In the genomic region with DNA sequence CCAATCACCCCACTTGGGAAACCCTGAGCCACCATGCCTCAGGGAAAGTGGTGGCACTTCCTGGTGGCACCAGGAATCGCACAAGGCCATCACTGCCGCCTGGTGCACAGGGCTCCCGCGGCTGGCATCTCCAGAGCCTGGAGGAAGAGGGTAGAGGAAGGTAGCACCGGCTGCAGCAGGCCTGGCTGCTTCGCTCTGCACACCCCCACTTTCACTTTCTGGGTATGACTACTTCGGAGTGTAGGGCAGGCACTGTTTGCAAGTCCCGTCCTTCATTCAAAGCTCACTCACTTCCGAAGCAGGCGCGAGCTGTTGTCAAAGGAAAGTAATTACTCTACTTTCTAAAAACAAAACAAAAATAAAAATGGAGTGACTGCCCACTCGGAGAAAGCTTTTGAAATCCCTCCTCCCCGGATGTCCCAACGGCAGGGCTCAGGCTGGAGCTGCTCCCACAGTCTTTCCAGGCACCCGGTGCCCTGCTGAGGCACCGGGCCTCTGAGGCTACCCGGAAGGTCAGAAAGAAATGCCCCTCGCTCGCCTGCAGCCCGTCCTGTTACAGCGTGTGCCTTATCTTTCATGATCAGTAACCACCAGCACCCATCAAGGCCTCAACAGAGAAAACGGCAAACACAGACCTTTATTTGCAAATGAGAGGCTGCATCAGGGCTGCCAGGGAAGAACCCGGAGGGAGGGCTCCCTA, we compare ENCODE assay signal across 1 cellular context.
A peak's percentile ranks its signal among the peaks of the same experiment; 100 is the strongest.
TF ChIP-seq lines count a peak whose summit lies in the region.

No MANE protein-coding gene starts in this region.

TF ChIP-seq in GM12878, 131 proteins besides CTCF, POLR2A, EP300 and RAD21 (continued from another document and continues in another):
- TF ChIP-seq, protein P1, sequence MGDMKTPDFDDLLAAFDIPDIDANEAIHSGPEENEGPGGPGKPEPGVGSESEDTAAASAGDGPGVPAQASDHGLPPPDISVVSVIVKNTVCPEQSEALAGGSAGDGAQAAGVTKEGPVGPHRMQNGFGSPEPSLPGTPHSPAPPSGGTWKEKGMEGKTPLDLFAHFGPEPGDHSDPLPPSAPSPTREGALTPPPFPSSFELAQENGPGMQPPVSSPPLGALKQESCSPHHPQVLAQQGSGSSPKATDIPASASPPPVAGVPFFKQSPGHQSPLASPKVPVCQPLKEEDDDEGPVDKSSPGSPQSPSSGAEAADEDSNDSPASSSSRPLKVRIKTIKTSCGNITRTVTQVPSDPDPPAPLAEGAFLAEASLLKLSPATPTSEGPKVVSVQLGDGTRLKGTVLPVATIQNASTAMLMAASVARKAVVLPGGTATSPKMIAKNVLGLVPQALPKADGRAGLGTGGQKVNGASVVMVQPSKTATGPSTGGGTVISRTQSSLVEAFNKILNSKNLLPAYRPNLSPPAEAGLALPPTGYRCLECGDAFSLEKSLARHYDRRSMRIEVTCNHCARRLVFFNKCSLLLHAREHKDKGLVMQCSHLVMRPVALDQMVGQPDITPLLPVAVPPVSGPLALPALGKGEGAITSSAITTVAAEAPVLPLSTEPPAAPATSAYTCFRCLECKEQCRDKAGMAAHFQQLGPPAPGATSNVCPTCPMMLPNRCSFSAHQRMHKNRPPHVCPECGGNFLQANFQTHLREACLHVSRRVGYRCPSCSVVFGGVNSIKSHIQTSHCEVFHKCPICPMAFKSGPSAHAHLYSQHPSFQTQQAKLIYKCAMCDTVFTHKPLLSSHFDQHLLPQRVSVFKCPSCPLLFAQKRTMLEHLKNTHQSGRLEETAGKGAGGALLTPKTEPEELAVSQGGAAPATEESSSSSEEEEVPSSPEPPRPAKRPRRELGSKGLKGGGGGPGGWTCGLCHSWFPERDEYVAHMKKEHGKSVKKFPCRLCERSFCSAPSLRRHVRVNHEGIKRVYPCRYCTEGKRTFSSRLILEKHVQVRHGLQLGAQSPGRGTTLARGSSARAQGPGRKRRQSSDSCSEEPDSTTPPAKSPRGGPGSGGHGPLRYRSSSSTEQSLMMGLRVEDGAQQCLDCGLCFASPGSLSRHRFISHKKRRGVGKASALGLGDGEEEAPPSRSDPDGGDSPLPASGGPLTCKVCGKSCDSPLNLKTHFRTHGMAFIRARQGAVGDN (IDR thresholded peaks at IDR 0.05), result no peak
- no peak for TF ChIP-seq RAD51 (IDR thresholded peaks at IDR 0.05)
- TF ChIP-seq, protein P2, sequence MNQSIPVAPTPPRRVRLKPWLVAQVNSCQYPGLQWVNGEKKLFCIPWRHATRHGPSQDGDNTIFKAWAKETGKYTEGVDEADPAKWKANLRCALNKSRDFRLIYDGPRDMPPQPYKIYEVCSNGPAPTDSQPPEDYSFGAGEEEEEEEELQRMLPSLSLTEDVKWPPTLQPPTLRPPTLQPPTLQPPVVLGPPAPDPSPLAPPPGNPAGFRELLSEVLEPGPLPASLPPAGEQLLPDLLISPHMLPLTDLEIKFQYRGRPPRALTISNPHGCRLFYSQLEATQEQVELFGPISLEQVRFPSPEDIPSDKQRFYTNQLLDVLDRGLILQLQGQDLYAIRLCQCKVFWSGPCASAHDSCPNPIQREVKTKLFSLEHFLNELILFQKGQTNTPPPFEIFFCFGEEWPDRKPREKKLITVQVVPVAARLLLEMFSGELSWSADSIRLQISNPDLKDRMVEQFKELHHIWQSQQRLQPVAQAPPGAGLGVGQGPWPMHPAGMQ (IDR thresholded peaks at IDR 0.05; ENCODE audit: borderline replicate concordance), result no peak
- TF ChIP-seq, protein P3, sequence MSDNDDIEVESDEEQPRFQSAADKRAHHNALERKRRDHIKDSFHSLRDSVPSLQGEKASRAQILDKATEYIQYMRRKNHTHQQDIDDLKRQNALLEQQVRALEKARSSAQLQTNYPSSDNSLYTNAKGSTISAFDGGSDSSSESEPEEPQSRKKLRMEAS (IDR thresholded peaks at IDR 0.05; ENCODE audit: low read depth, low read length), result no peak
- TF ChIP-seq, protein P4, sequence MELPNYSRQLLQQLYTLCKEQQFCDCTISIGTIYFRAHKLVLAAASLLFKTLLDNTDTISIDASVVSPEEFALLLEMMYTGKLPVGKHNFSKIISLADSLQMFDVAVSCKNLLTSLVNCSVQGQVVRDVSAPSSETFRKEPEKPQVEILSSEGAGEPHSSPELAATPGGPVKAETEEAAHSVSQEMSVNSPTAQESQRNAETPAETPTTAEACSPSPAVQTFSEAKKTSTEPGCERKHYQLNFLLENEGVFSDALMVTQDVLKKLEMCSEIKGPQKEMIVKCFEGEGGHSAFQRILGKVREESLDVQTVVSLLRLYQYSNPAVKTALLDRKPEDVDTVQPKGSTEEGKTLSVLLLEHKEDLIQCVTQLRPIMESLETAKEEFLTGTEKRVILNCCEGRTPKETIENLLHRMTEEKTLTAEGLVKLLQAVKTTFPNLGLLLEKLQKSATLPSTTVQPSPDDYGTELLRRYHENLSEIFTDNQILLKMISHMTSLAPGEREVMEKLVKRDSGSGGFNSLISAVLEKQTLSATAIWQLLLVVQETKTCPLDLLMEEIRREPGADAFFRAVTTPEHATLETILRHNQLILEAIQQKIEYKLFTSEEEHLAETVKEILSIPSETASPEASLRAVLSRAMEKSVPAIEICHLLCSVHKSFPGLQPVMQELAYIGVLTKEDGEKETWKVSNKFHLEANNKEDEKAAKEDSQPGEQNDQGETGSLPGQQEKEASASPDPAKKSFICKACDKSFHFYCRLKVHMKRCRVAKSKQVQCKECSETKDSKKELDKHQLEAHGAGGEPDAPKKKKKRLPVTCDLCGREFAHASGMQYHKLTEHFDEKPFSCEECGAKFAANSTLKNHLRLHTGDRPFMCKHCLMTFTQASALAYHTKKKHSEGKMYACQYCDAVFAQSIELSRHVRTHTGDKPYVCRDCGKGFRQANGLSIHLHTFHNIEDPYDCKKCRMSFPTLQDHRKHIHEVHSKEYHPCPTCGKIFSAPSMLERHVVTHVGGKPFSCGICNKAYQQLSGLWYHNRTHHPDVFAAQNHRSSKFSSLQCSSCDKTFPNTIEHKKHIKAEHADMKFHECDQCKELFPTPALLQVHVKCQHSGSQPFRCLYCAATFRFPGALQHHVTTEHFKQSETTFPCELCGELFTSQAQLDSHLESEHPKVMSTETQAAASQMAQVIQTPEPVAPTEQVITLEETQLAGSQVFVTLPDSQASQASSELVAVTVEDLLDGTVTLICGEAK (IDR thresholded peaks at IDR 0.05; ENCODE audit: borderline replicate concordance), result no peak; the same call in 1 of the 2 replicates
- no peak for TF ChIP-seq HDAC2 (IDR thresholded peaks at IDR 0.05)
- TF ChIP-seq KLF5 (IDR thresholded peaks at IDR 0.05; ENCODE audit: partially characterized antibody), result no peak
- no peak for TF ChIP-seq CBX5 (IDR thresholded peaks at IDR 0.05; ENCODE audit: low read depth)
- peak; percentile 80 for TF ChIP-seq JUNB (IDR thresholded peaks at IDR 0.05)
- TF ChIP-seq CREB1 (IDR thresholded peaks at IDR 0.05; ENCODE audit: low read depth), result no peak
- no peak for TF ChIP-seq TBL1XR1 (IDR thresholded peaks at IDR 0.05; ENCODE audit: low read depth, low read length)
- TF ChIP-seq ZSCAN29 (IDR thresholded peaks at IDR 0.05), result no peak
- TF ChIP-seq, protein P5, sequence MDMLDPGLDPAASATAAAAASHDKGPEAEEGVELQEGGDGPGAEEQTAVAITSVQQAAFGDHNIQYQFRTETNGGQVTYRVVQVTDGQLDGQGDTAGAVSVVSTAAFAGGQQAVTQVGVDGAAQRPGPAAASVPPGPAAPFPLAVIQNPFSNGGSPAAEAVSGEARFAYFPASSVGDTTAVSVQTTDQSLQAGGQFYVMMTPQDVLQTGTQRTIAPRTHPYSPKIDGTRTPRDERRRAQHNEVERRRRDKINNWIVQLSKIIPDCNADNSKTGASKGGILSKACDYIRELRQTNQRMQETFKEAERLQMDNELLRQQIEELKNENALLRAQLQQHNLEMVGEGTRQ (IDR thresholded peaks at IDR 0.05; ENCODE audit: borderline replicate concordance, low read depth, low read length), result no peak
- TF ChIP-seq STAT3 (IDR thresholded peaks at IDR 0.05; ENCODE audit: low read depth, low read length), result no peak
- TF ChIP-seq CEBPB (IDR thresholded peaks at IDR 0.05; ENCODE audit: borderline replicate concordance in 1 of 2, low read depth in 2 of 2, low read length in 2 of 2), result no peak
- no peak for TF ChIP-seq KAT2A (conservative IDR thresholded peaks at IDR 0.05; ENCODE audit: control insufficient read depth, low read depth, low read length)
- no peak for TF ChIP-seq NFYA (IDR thresholded peaks at IDR 0.05; ENCODE audit: borderline replicate concordance, low read depth, low read length)
- 0 out of 2 replicates have a peak, but pooled peaks have one; percentile 33 for TF ChIP-seq HDGF (IDR thresholded peaks at IDR 0.05)
- TF ChIP-seq, protein P6, sequence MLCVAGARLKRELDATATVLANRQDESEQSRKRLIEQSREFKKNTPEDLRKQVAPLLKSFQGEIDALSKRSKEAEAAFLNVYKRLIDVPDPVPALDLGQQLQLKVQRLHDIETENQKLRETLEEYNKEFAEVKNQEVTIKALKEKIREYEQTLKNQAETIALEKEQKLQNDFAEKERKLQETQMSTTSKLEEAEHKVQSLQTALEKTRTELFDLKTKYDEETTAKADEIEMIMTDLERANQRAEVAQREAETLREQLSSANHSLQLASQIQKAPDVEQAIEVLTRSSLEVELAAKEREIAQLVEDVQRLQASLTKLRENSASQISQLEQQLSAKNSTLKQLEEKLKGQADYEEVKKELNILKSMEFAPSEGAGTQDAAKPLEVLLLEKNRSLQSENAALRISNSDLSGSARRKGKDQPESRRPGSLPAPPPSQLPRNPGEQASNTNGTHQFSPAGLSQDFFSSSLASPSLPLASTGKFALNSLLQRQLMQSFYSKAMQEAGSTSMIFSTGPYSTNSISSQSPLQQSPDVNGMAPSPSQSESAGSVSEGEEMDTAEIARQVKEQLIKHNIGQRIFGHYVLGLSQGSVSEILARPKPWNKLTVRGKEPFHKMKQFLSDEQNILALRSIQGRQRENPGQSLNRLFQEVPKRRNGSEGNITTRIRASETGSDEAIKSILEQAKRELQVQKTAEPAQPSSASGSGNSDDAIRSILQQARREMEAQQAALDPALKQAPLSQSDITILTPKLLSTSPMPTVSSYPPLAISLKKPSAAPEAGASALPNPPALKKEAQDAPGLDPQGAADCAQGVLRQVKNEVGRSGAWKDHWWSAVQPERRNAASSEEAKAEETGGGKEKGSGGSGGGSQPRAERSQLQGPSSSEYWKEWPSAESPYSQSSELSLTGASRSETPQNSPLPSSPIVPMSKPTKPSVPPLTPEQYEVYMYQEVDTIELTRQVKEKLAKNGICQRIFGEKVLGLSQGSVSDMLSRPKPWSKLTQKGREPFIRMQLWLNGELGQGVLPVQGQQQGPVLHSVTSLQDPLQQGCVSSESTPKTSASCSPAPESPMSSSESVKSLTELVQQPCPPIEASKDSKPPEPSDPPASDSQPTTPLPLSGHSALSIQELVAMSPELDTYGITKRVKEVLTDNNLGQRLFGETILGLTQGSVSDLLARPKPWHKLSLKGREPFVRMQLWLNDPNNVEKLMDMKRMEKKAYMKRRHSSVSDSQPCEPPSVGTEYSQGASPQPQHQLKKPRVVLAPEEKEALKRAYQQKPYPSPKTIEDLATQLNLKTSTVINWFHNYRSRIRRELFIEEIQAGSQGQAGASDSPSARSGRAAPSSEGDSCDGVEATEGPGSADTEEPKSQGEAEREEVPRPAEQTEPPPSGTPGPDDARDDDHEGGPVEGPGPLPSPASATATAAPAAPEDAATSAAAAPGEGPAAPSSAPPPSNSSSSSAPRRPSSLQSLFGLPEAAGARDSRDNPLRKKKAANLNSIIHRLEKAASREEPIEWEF (IDR thresholded peaks at IDR 0.05; ENCODE audit: insufficient replicate concordance, low read depth, low read length), result no peak
- TF ChIP-seq MTA2 (IDR thresholded peaks at IDR 0.05; ENCODE audit: low read depth), result no peak
- no peak for TF ChIP-seq CBFB (IDR thresholded peaks at IDR 0.05; ENCODE audit: low read depth)
- TF ChIP-seq, protein P7, sequence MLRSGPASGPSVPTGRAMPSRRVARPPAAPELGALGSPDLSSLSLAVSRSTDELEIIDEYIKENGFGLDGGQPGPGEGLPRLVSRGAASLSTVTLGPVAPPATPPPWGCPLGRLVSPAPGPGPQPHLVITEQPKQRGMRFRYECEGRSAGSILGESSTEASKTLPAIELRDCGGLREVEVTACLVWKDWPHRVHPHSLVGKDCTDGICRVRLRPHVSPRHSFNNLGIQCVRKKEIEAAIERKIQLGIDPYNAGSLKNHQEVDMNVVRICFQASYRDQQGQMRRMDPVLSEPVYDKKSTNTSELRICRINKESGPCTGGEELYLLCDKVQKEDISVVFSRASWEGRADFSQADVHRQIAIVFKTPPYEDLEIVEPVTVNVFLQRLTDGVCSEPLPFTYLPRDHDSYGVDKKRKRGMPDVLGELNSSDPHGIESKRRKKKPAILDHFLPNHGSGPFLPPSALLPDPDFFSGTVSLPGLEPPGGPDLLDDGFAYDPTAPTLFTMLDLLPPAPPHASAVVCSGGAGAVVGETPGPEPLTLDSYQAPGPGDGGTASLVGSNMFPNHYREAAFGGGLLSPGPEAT (IDR thresholded peaks at IDR 0.05; ENCODE audit: low read depth), result no peak
- peak; percentile 75 for TF ChIP-seq TCF12 (IDR thresholded peaks at IDR 0.05; ENCODE audit: low read depth, low read length)
- TF ChIP-seq, protein P8, sequence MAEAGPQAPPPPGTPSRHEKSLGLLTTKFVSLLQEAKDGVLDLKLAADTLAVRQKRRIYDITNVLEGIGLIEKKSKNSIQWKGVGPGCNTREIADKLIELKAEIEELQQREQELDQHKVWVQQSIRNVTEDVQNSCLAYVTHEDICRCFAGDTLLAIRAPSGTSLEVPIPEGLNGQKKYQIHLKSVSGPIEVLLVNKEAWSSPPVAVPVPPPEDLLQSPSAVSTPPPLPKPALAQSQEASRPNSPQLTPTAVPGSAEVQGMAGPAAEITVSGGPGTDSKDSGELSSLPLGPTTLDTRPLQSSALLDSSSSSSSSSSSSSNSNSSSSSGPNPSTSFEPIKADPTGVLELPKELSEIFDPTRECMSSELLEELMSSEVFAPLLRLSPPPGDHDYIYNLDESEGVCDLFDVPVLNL (IDR thresholded peaks at IDR 0.05; ENCODE audit: low read depth, low read length), result no peak
- peak in 1 of 2 experiments; percentile 63; a peak in 2 of 4 replicates for TF ChIP-seq ETV6 (conservative IDR thresholded peaks at IDR 0.05 in 1 of 2, IDR thresholded peaks at IDR 0.05 in 1 of 2; ENCODE audit: borderline replicate concordance in 1 of 2, low read depth in 1 of 2)
- no peak for TF ChIP-seq CHD2 (IDR thresholded peaks at IDR 0.05; ENCODE audit: borderline replicate concordance, low read depth, low read length)
- 0 out of 2 replicates have a peak, but pooled peaks have one; percentile 10 for TF ChIP-seq ATF7 (IDR thresholded peaks at IDR 0.05; ENCODE audit: low read depth)
- TF ChIP-seq, protein P9, sequence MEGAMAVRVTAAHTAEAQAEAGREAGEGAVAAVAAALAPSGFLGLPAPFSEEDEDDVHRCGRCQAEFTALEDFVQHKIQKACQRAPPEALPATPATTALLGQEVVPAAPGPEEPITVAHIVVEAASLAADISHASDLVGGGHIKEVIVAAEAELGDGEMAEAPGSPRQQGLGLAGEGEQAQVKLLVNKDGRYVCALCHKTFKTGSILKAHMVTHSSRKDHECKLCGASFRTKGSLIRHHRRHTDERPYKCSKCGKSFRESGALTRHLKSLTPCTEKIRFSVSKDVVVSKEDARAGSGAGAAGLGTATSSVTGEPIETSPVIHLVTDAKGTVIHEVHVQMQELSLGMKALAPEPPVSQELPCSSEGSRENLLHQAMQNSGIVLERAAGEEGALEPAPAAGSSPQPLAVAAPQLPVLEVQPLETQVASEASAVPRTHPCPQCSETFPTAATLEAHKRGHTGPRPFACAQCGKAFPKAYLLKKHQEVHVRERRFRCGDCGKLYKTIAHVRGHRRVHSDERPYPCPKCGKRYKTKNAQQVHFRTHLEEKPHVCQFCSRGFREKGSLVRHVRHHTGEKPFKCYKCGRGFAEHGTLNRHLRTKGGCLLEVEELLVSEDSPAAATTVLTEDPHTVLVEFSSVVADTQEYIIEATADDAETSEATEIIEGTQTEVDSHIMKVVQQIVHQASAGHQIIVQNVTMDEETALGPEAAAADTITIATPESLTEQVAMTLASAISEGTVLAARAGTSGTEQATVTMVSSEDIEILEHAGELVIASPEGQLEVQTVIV (IDR thresholded peaks at IDR 0.05; ENCODE audit: borderline replicate concordance, partially characterized antibody), result no peak
- TF ChIP-seq NR2C1 (IDR thresholded peaks at IDR 0.05), result no peak
- peak; percentile 51; the same call in 1 of the 2 replicates for TF ChIP-seq YY1 (IDR thresholded peaks at IDR 0.05; ENCODE audit: low read depth, low read length)
- TF ChIP-seq TCF3 (IDR thresholded peaks at IDR 0.05; ENCODE audit: borderline replicate concordance, insufficient read depth, low read depth, low read length), result no peak
- TF ChIP-seq YBX1 (IDR thresholded peaks at IDR 0.05), result no peak
